14 cellular contexts compared by ENCODE assay signal in genomic region chr11:130995266-130995665, GRCh38.
"Had no signal": no experiment of that assay in that cellular context is flagged by ENCODE, and none has a peak within 500 bp of the region (broad histone marks: within the 10 kb centered on the region; RNA-seq: fewer than 3 reads in every experiment).

No MANE protein-coding gene starts in this region.

- H3K27me3 ChIP-seq: esophagus squamous epithelium, thyroid gland had no signal

- H3K4me1 ChIP-seq: lower lobe of right lung had no signal

- FAIRE-seq: islet of Langerhans, TTC549 had no signal

- H3K4me2 ChIP-seq: hepatocyte had no signal

- H3K9me3 ChIP-seq: esophagus squamous epithelium, lower lobe of right lung, thyroid gland had no signal

- H2AFZ ChIP-seq: hepatocyte had no signal

- H3K36me3 ChIP-seq: esophagus squamous epithelium, lower lobe of right lung, thyroid gland had no signal

- H3K4me3 ChIP-seq: esophagus squamous epithelium, hepatocyte, lower lobe of right lung, thyroid gland had no signal

- DNase-seq: activated CD4-positive, alpha-beta T cell treated with anti-CD3 and anti-CD28 coated beads, Interleukin-2, amount 50 U/mL, for 48 hours; activated gamma-delta T cell treated with Interleukin-2 at 50 U/mL for 16 hours; dermis blood vessel endothelial cell; effector memory CD4-positive, alpha-beta T cell; esophagus squamous epithelium; left colon; lower lobe of right lung; stimulated activated CD4-positive, alpha-beta T cell treated with anti-CD3 and anti-CD28 coated beads, Interleukin-1b, Interleukin-23, amount 100 ng/mL, for 48 hours; stimulated activated CD8-positive, alpha-beta memory T cell treated with anti-CD3 and anti-CD28 coated beads, Interleukin-4, amount 100 ng/mL, for 48 hours; stimulated activated naive CD4-positive, alpha-beta T cell; thyroid gland had no signal

- H3K27ac ChIP-seq: esophagus squamous epithelium, hepatocyte, lower lobe of right lung, thyroid gland had no signal
